In genomic region chr11:134921938-134922337, GRCh38 we compare ENCODE assay signal across 23 cellular contexts.
DNase-seq lines count a peak whose midpoint lies in the region; ATAC-seq and TF ChIP-seq lines count a peak whose summit lies in the region.
"Had no signal": no experiment of that assay in that cellular context is flagged by ENCODE, and none has a peak within 500 bp of the region (broad histone marks: within the 10 kb centered on the region; RNA-seq: fewer than 3 reads in every experiment).

No MANE protein-coding gene starts in this region.

- DNase-seq in A673 (ENCODE audit: low spot score), result no peak
- peak; percentile 64 for DNase-seq in ELF-1 (ENCODE audit: low read depth, low spot score)
- DNase-seq in epithelial cell of esophagus (ENCODE audit: low read depth), result peak; percentile 10
- peak; percentile 30 for DNase-seq in osteocyte (ENCODE audit: extremely low spot score, unreplicated experiment)
- no peak for DNase-seq in MCF 10A (ENCODE audit: unreplicated experiment)
- no peak for DNase-seq in CD4-positive, alpha-beta T cell
- DNase-seq in right cardiac atrium, result no peak
- DNase-seq: 8988T; CD8-positive, alpha-beta memory T cell; COR-L47; DMS 273 treated with DMSO at 0.1 percent for 48 hours; DMS79; GF-D8; H7; IMR-90 had no signal

- H3K27me3 Mint-ChIP-seq in osteocyte (ENCODE audit: unreplicated experiment), result peaks cover 9% of the 10 kb centered on the region
- no peaks in the 10 kb centered on the region for H3K27me3 Mint-ChIP-seq in MCF 10A (ENCODE audit: insufficient read depth, unreplicated experiment)
- peaks cover 57% of the 10 kb centered on the region for H3K27me3 Mint-ChIP-seq in CD4-positive, alpha-beta T cell

- intact Hi-C loops in A673 (cut with micrococcal nuclease; ENCODE audit: unreplicated experiment), result no loop called here
- intact Hi-C loops in MCF 10A (cut with micrococcal nuclease), result no loop called here
- intact Hi-C loops in CD4-positive, alpha-beta T cell (cut with DNase I, micrococcal nuclease), result no loop called here
- intact Hi-C loops in right cardiac atrium (cut with DNase I), result no loop called here

- peak overlapping the region; percentile 43 for H3K27ac ChIP-seq in A673 (ENCODE audit: low read depth, low read length, poor library complexity, severe bottlenecking)
- H3K27ac ChIP-seq in CD4-positive, alpha-beta T cell (ENCODE audit: low read depth, low read length), result no peak overlapping the region
- no peak overlapping the region for H3K27ac ChIP-seq in right cardiac atrium (ENCODE audit: low read length)
- H3K27ac ChIP-seq: BLaER1 treated with 17β-estradiol and CSF1 and Interleukin-3, amounts not matched to agents 10 nM and 100 nM; HL-60 had no signal

- POLR2A ChIA-PET in A673 (lab: Charles Lee; ENCODE audit: low non-redundant PET), result no interaction called here
- POLR2A ChIA-PET in MCF 10A (lab: Yijun Ruan, JAX), result no interaction called here
- POLR2A ChIA-PET in CD4-positive, alpha-beta T cell (lab: Charles Lee), result no interaction called here

- H3K9me3 ChIP-seq in A673 (ENCODE audit: low read depth, low read length, poor library complexity, severe bottlenecking) (no peaks in the 10 kb centered on the region), right cardiac atrium (ENCODE audit: control insufficient read depth, low read length) (no peaks in the 10 kb centered on the region)
- H3K9me3 ChIP-seq in CD4-positive, alpha-beta T cell (ENCODE audit: control insufficient read depth, low read length), result no peaks in the 10 kb centered on the region
- H3K9me3 ChIP-seq: BLaER1 treated with 17β-estradiol and CSF1 and Interleukin-3, amounts not matched to agents 10 nM and 100 nM had no signal

- H3K36me3 Mint-ChIP-seq in osteocyte (ENCODE audit: unreplicated experiment) (no peaks in the 10 kb centered on the region), MCF 10A (ENCODE audit: insufficient read depth, unreplicated experiment) (no peaks in the 10 kb centered on the region)
- no peaks in the 10 kb centered on the region for H3K36me3 Mint-ChIP-seq in CD4-positive, alpha-beta T cell (ENCODE audit: low read depth)
- H3K36me3 Mint-ChIP-seq: CD8-positive, alpha-beta memory T cell had no signal

- H3K27me3 ChIP-seq in A673 (replicated peaks; ENCODE audit: insufficient read depth, low read depth, low read length, poor library complexity), result no peaks in the 10 kb centered on the region
- peaks cover 9% of the 10 kb centered on the region for H3K27me3 ChIP-seq in CD4-positive, alpha-beta T cell (ENCODE audit: control insufficient read depth, insufficient read depth, low read length)
- H3K27me3 ChIP-seq in right cardiac atrium (ENCODE audit: control insufficient read depth, insufficient read depth), result no peaks in the 10 kb centered on the region
- H3K27me3 ChIP-seq: BLaER1 treated with 17β-estradiol and CSF1 and Interleukin-3, amounts not matched to agents 10 nM and 100 nM had no signal

- WGBS in right cardiac atrium, result 46% methylated on average over 3 of the region's 3 CpGs

- CTCF ChIA-PET in A673 (lab: Charles Lee), result no interaction called here
- CTCF ChIA-PET in MCF 10A (lab: Yijun Ruan, JAX), result interaction anchor here (0.6 kb wide), 1 partner anchor 617 kb away, joined by 3 read pairs; no protein-coding TSS in a partner anchor
- CTCF ChIA-PET in CD4-positive, alpha-beta T cell (lab: Charles Lee), result no interaction called here

- no peak for ATAC-seq in CD4-positive, alpha-beta T cell (ENCODE audit: poor library complexity)
- ATAC-seq in GM21390 (IDR thresholded peaks at IDR 0.05; ENCODE audit: unreplicated experiment), result no peak
- ATAC-seq in right cardiac atrium, result no peak
- ATAC-seq: GM12878, GM23338, HCT116, K562 had no signal

- H3K36me3 ChIP-seq in A673 (ENCODE audit: insufficient read depth, low read length, poor library complexity, severe bottlenecking), result no peaks in the 10 kb centered on the region
- H3K36me3 ChIP-seq: BLaER1 treated with 17β-estradiol and CSF1 and Interleukin-3, amounts not matched to agents 10 nM and 100 nM had no signal

- TF ChIP-seq CTCF in A673 (conservative IDR thresholded peaks at IDR 0.05; ENCODE audit: low read depth, low read length) (no peak), epithelial cell of esophagus (IDR thresholded peaks at IDR 0.05; ENCODE audit: insufficient read depth, low read depth, low read length, missing control alignments) (no peak), osteocyte (IDR thresholded peaks at IDR 0.05) (no peak), MCF 10A (IDR thresholded peaks at IDR 0.05; ENCODE audit: unreplicated experiment) (no peak)
- no peak for TF ChIP-seq CTCF in CD4-positive, alpha-beta T cell (IDR thresholded peaks at IDR 0.05)

- peak overlapping the region; percentile 33 for H3K27ac Mint-ChIP-seq in osteocyte (ENCODE audit: unreplicated experiment)
- no peak overlapping the region for H3K27ac Mint-ChIP-seq in MCF 10A (ENCODE audit: low read depth, unreplicated experiment)
- H3K27ac Mint-ChIP-seq in CD4-positive, alpha-beta T cell, result no peak overlapping the region
- H3K27ac Mint-ChIP-seq: B cell; CD8-positive, alpha-beta memory T cell; GM23338 had no signal

- H3K4me3 Mint-ChIP-seq in osteocyte (ENCODE audit: unreplicated experiment), result no peak overlapping the region
- H3K4me3 Mint-ChIP-seq in MCF 10A (ENCODE audit: unreplicated experiment), result no peak overlapping the region
- H3K4me3 Mint-ChIP-seq in CD4-positive, alpha-beta T cell, result no peak overlapping the region
- H3K4me3 Mint-ChIP-seq: B cell; CD8-positive, alpha-beta memory T cell; GM23338 had no signal

- H3K4me1 Mint-ChIP-seq in osteocyte (ENCODE audit: unreplicated experiment), result peaks cover 16% of the 10 kb centered on the region
- H3K4me1 Mint-ChIP-seq in MCF 10A (ENCODE audit: insufficient read depth, unreplicated experiment), result no peaks in the 10 kb centered on the region
- no peaks in the 10 kb centered on the region for H3K4me1 Mint-ChIP-seq in CD4-positive, alpha-beta T cell (ENCODE audit: low read depth)
- H3K4me1 Mint-ChIP-seq: B cell; CD8-positive, alpha-beta memory T cell; GM23338 had no signal

- H3K4me1 ChIP-seq in A673 (ENCODE audit: insufficient read depth, low read length, poor library complexity, severe bottlenecking) (peaks cover 8% of the 10 kb centered on the region), right cardiac atrium (ENCODE audit: control insufficient read depth, insufficient read depth, low read length) (no peaks in the 10 kb centered on the region)

- BruUV-seq in A673 (replicated peaks; lab: Mats Ljungman, UMichigan) (no TSS peak), MCF 10A (replicated peaks; lab: Mats Ljungman, UMichigan) (no TSS peak)

- H3K9me3 Mint-ChIP-seq in osteocyte (ENCODE audit: unreplicated experiment), result no peaks in the 10 kb centered on the region
- peaks cover 43% of the 10 kb centered on the region for H3K9me3 Mint-ChIP-seq in MCF 10A (ENCODE audit: unreplicated experiment)
- H3K9me3 Mint-ChIP-seq in CD4-positive, alpha-beta T cell, result no peaks in the 10 kb centered on the region
- H3K9me3 Mint-ChIP-seq: GM23338 had no signal

- H3K4me3 ChIP-seq in A673 (ENCODE audit: low read depth, low read length, poor library complexity, severe bottlenecking), result no peak overlapping the region
- no peak overlapping the region for H3K4me3 ChIP-seq in epithelial cell of esophagus (ENCODE audit: low read length)
- H3K4me3 ChIP-seq in right cardiac atrium (ENCODE audit: low read length), result no peak overlapping the region
- H3K4me3 ChIP-seq: BLaER1 treated with 17β-estradiol and CSF1 and Interleukin-3, amounts not matched to agents 10 nM and 100 nM; GM12878; GM23338; K562 had no signal

Comparison
In these comparisons a context has a peak if more than half of its experiments do, and no peak if none do; other contexts are left out.
1. DNase-seq: peak in ELF-1 (single experiment), epithelial cell of esophagus (single experiment) and osteocyte (single experiment); none in A673 (single experiment), MCF 10A (single experiment), CD4-positive, alpha-beta T cell (0 of 10) and right cardiac atrium (0 of 3).